9 cellular contexts compared by ENCODE assay signal in the genomic region with DNA sequence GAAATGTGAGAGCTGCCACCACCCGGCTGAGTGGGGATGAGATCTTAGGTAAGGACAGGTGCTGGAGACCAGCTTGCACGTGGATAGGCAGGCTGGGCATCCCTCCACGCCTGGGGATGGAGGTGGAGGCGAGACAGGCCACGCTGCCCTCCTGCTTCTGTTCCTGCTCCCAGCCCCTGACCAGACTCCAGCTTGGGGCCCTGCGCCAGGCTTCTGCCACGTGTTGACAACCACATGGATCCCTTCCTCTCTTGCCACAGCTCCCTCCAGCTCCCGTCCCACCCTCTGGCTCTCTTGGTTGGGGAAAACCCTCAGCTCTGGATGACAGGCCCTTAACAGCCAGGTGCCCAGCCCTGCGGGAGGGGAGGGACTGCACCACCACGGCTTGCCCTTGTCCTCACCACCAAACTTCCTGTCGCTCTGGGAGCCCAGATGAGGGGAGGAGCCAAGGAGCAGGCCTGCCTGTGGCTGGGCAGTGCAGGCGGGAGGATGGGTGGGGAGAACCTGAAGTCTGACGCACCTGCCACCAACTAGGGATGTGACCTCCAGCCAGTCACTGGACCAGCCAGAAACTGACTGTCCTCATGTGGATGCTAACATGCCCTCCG. TPM values are rescaled to one million over a fixed set of nuclear protein-coding genes. Genes with fewer than 3 reads are reported as not detected.
DNase-seq lines count a peak whose midpoint lies in the region; ATAC-seq and TF ChIP-seq lines count a peak whose summit lies in the region.
"Had no signal": no experiment of that assay in that cellular context is flagged by ENCODE, and none has a peak within 500 bp of the region (broad histone marks: within the 10 kb centered on the region; RNA-seq: fewer than 3 reads in every experiment).

No MANE protein-coding gene starts in this region.

- WGBS in upper lobe of left lung, 2 donors = 34 to 43% methylated on average over 9 to 12 of the region's 14 CpGs

- TF ChIP-seq CTCF in left lung (IDR thresholded peaks at IDR 0.05) (no peak), upper lobe of left lung (IDR thresholded peaks at IDR 0.05) (no peak)

- DNase-seq in GF-D8 (lab: John Stamatoyannopoulos, UW) (peak; percentile 79), NCI-H146 treated with DMSO at 0.1 percent for 48 hours (lab: John Stamatoyannopoulos, UW; ENCODE audit: unreplicated experiment) (peak; percentile 28), left lung (peak in 1 of 2 donors; percentile 75), upper lobe of left lung (peak; percentile 20 to 68), AG08396 (ENCODE audit: low spot score) (no peak)
- peak; percentile 35 for DNase-seq in activated CD8-positive, alpha-beta memory T cell treated with anti-CD3 and anti-CD28 coated beads, Interleukin-2, amount 50 U/mL, for 4 hours
- DNase-seq in effector CD4-positive, alpha-beta T cell = no peak

- no peak overlapping the region for H3K27ac ChIP-seq in left lung
- H3K27ac ChIP-seq in upper lobe of left lung = no peak overlapping the region
- H3K27ac ChIP-seq: tibial nerve had no signal

- intact Hi-C loops in left lung (cut with DNase I) = no loop called here

- no peak for TF ChIP-seq EP300 in upper lobe of left lung (IDR thresholded peaks at IDR 0.05)

- H3K36me3 ChIP-seq in left lung (no peaks in the 10 kb centered on the region), upper lobe of left lung (no peaks in the 10 kb centered on the region)
- H3K36me3 ChIP-seq: tibial nerve had no signal

- peaks cover 0 to 4% of the 10 kb centered on the region in 2 donors for H3K4me1 ChIP-seq in left lung
- peaks cover 0 to 14% (median 8%) of the 10 kb centered on the region in 4 donors for H3K4me1 ChIP-seq in upper lobe of left lung

- H3K9me3 ChIP-seq in left lung (no peaks in the 10 kb centered on the region), upper lobe of left lung (no peaks in the 10 kb centered on the region)
- H3K9me3 ChIP-seq: tibial nerve had no signal

- H3K4me3 ChIP-seq in left lung = no peak overlapping the region
- no peak overlapping the region for H3K4me3 ChIP-seq in upper lobe of left lung
- H3K4me3 ChIP-seq: tibial nerve had no signal

- TF ChIP-seq POLR2A in upper lobe of left lung (IDR thresholded peaks at IDR 0.05) = no peak

- H3K27me3 ChIP-seq in left lung (peaks cover under 1 to 61% of the 10 kb centered on the region in 2 donors), upper lobe of left lung (peaks cover 0 to 2% (median 0%) of the 10 kb centered on the region in 4 donors)

- peak; percentile 71 for ATAC-seq in left lung
- peak in 1 of 2 donors; percentile 11 for ATAC-seq in upper lobe of left lung (ENCODE audit: low FRiP score in 2 of 2)
- no peak for ATAC-seq in HG03159 (IDR thresholded peaks at IDR 0.05; ENCODE audit: unreplicated experiment)

RNA-seq across cellular contexts. Expression of gene KCNH2, which starts 36.0 kb away (rescaled TPM):
- total RNA-seq in left lung (1 to 10 TPM in 1 of 2 donors, under 1 TPM in 1; 0.82 to 1.3 TPM), upper lobe of left lung (1 to 10 TPM in 5 of 6 donors, under 1 TPM in 1; 0.59 to 5.7 (median 3.1) TPM)

RNA-seq across cellular contexts. Expression of gene NOS3, which starts 48.7 kb away (rescaled TPM):
- 10 to 100 TPM; 12.1 to 21.8 TPM for total RNA-seq in left lung
- 10 to 100 TPM in 4 of 6 donors, 1 to 10 TPM in 2; 3.1 to 95.3 (median 16.2) TPM for total RNA-seq in upper lobe of left lung

Comparison
In these comparisons a context has a peak if more than half of its experiments do, and no peak if none do; other contexts are left out.
1. DNase-seq: peak in GF-D8 (single experiment), NCI-H146 treated with DMSO at 0.1 percent for 48 hours (single experiment), activated CD8-positive, alpha-beta memory T cell treated with anti-CD3 and anti-CD28 coated beads, Interleukin-2, amount 50 U/mL, for 4 hours (single experiment) and upper lobe of left lung (2 of 2); none in AG08396 (single experiment) and effector CD4-positive, alpha-beta T cell (single experiment).